ENCODE assay signal across 12 cellular contexts in the genomic region with DNA sequence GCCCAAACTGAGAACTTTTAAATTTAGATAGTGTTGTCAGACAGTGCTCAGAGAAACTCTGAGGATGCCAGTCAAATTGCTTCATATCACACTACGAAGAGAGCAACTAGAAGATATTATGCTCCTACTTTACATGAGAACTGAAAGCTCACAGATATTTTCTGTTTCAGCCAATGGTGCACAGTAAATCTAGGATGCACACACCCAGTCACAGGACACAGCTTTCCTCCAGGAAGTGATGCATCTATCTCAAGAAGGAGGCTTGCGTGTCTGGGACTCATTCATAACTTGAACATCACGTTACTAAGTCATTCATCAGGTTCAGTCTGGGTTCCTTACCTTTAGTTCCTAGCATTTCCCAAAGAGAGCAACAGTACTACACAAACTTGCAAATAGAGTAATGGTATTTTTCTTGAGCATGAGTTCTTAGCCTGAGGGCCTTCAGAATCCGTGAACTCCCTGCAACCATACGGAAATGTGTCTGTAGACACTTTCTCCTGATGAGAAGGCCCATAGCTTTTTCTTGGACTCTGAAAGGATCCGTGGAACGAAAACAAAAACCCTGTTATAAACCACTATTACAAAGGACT. TPM values are rescaled to one million over a fixed set of nuclear protein-coding genes. Genes with fewer than 3 reads are reported as not detected.
DNase-seq lines count a peak whose midpoint lies in the region; ATAC-seq, FAIRE-seq and TF ChIP-seq lines count a peak whose summit lies in the region.
"Had no signal": no experiment of that assay in that cellular context is flagged by ENCODE, and none has a peak within 500 bp of the region (broad histone marks: within the 10 kb centered on the region; RNA-seq: fewer than 3 reads in every experiment).

No MANE protein-coding gene starts in this region.

- H3K79me2 ChIP-seq in astrocyte (ENCODE audit: insufficient read depth, low read length) (peaks cover 97% of the 10 kb centered on the region), smooth muscle cell (ENCODE audit: low read depth) (peaks cover 99% of the 10 kb centered on the region)

- H3K27me3 ChIP-seq in astrocyte (ENCODE audit: insufficient read depth, low read length) (no peaks in the 10 kb centered on the region), smooth muscle cell (ENCODE audit: low read depth) (no peaks in the 10 kb centered on the region), transverse colon (no peaks in the 10 kb centered on the region)
- H3K27me3 ChIP-seq: SJCRH30 had no signal

- H3K9me3 Mint-ChIP-seq in astrocyte (ENCODE audit: unreplicated experiment): no peaks in the 10 kb centered on the region
- H3K9me3 Mint-ChIP-seq in mesothelial cell of epicardium: no peaks in the 10 kb centered on the region
- H3K9me3 Mint-ChIP-seq: activated naive CD4-positive, alpha-beta T cell treated with anti-CD3 and anti-CD28 coated beads for 36 hours had no signal

- H3K36me3 ChIP-seq in astrocyte (ENCODE audit: insufficient read depth, low read length) (no peaks in the 10 kb centered on the region), smooth muscle cell (ENCODE audit: low read depth) (no peaks in the 10 kb centered on the region), transverse colon (no peaks in the 10 kb centered on the region)

- no peaks in the 10 kb centered on the region for H3K9me3 ChIP-seq in astrocyte (ENCODE audit: insufficient read depth, low read depth, low read length)
- H3K9me3 ChIP-seq in smooth muscle cell (replicated peaks; ENCODE audit: low read depth): no peaks in the 10 kb centered on the region
- H3K9me3 ChIP-seq in transverse colon: no peaks in the 10 kb centered on the region
- H3K9me3 ChIP-seq: SJCRH30 had no signal

- H3K27ac Mint-ChIP-seq in astrocyte (ENCODE audit: unreplicated experiment) (no peak overlapping the region), mesothelial cell of epicardium (no peak overlapping the region)
- H3K27ac Mint-ChIP-seq: activated naive CD4-positive, alpha-beta T cell treated with anti-CD3 and anti-CD28 coated beads for 36 hours had no signal

- no peak for FAIRE-seq in astrocyte (lab: Jason Lieb, UNC)
- FAIRE-seq: small intestine had no signal

- H3K4me3 Mint-ChIP-seq in astrocyte (ENCODE audit: unreplicated experiment) (no peak overlapping the region), mesothelial cell of epicardium (no peak overlapping the region)
- H3K4me3 Mint-ChIP-seq: activated naive CD4-positive, alpha-beta T cell treated with anti-CD3 and anti-CD28 coated beads for 36 hours had no signal

- H3K36me3 Mint-ChIP-seq in astrocyte (ENCODE audit: low read depth, unreplicated experiment) (peaks cover 9% of the 10 kb centered on the region), mesothelial cell of epicardium (peaks cover 3% of the 10 kb centered on the region)

- peaks cover 33% of the 10 kb centered on the region for H3K4me1 Mint-ChIP-seq in astrocyte (ENCODE audit: low read depth, unreplicated experiment)
- peaks cover 43% of the 10 kb centered on the region for H3K4me1 Mint-ChIP-seq in mesothelial cell of epicardium

- no peak for TF ChIP-seq CTCF in astrocyte (IDR thresholded peaks at IDR 0.05; ENCODE audit: insufficient read depth, low read depth, low read length)
- TF ChIP-seq CTCF in smooth muscle cell (IDR thresholded peaks at IDR 0.05; ENCODE audit: borderline replicate concordance, insufficient read depth, poor library complexity, severe bottlenecking): no peak
- no peak for TF ChIP-seq CTCF in transverse colon (IDR thresholded peaks at IDR 0.05)
- TF ChIP-seq CTCF in mesothelial cell of epicardium (IDR thresholded peaks at IDR 0.05; ENCODE audit: unreplicated experiment): no peak

- H3K4me2 ChIP-seq in astrocyte (ENCODE audit: low read length) (peak overlapping the region; percentile 10), smooth muscle cell (no peak overlapping the region)

- H3K27ac ChIP-seq in astrocyte (ENCODE audit: low read depth, low read length) (peak overlapping the region; percentile 41), smooth muscle cell (ENCODE audit: low read depth) (peak overlapping the region; percentile 83), transverse colon (no peak overlapping the region)
- H3K27ac ChIP-seq: SJCRH30 had no signal

- H2AFZ ChIP-seq in astrocyte (ENCODE audit: low read depth, low read length): no peak overlapping the region
- H2AFZ ChIP-seq in smooth muscle cell (ENCODE audit: low read depth): no peak overlapping the region

- no peak overlapping the region for H3K4me3 ChIP-seq in astrocyte (ENCODE audit: insufficient read depth, low read depth, low read length)
- H3K4me3 ChIP-seq in smooth muscle cell: no peak overlapping the region
- H3K4me3 ChIP-seq in transverse colon: no peak overlapping the region
- H3K4me3 ChIP-seq: SJCRH30 had no signal

- H3K27me3 Mint-ChIP-seq in astrocyte (ENCODE audit: low read depth, unreplicated experiment) (no peaks in the 10 kb centered on the region), mesothelial cell of epicardium (ENCODE audit: low read depth) (no peaks in the 10 kb centered on the region)

- intact Hi-C loops in transverse colon (cut with DNase I; ENCODE audit: low total_unique reads): no loop called here

- DNase-seq in astrocyte (ENCODE audit: low read depth) (peak; percentile 38), smooth muscle cell (lab: John Stamatoyannopoulos, UW; ENCODE audit: unreplicated experiment) (no peak), transverse colon (no peak), mesothelial cell of epicardium (ENCODE audit: low spot score in 2 of 2, unreplicated experiment in 2 of 2) (no peak)
- DNase-seq: activated CD4-positive, alpha-beta T cell treated with anti-CD3 and anti-CD28 coated beads for 4 hours; activated naive CD4-positive, alpha-beta T cell treated with anti-CD3 and anti-CD28 coated beads for 36 hours; NCI-H446; SJCRH30; small intestine had no signal

- peaks cover 27% of the 10 kb centered on the region for H3K4me1 ChIP-seq in astrocyte (ENCODE audit: insufficient read depth, low read length)
- peaks cover 2% of the 10 kb centered on the region for H3K4me1 ChIP-seq in smooth muscle cell (ENCODE audit: low read depth)
- peaks cover 6 to 24% (median 14%) of the 10 kb centered on the region in 4 donors for H3K4me1 ChIP-seq in transverse colon

- ATAC-seq in GM19395 (IDR thresholded peaks at IDR 0.05; ENCODE audit: unreplicated experiment) (peak; percentile 71), HG02884 (IDR thresholded peaks at IDR 0.05; ENCODE audit: unreplicated experiment) (peak; percentile 51), GM19035 (IDR thresholded peaks at IDR 0.05; ENCODE audit: unreplicated experiment) (no peak)

- H3K9ac ChIP-seq in astrocyte (ENCODE audit: low read length) (no peak overlapping the region), smooth muscle cell (ENCODE audit: low read depth) (peak overlapping the region; percentile 48)

- H3F3A ChIP-seq in smooth muscle cell (ENCODE audit: low read depth): peaks cover 10% of the 10 kb centered on the region

- no peak for TF ChIP-seq POLR2A in transverse colon (IDR thresholded peaks at IDR 0.05)

- WGBS in smooth muscle cell (ENCODE audit: low lambda C conversion rate): 87% methylated on average over 7 of the region's 7 CpGs
- WGBS in transverse colon (ENCODE audit: low coverage in 1 of 2), 2 donors: 87 to 89% methylated on average over 5 to 7 of the region's 7 CpGs

- in situ Hi-C loops in transverse colon (cut with MboI; ENCODE audit: low pct_ligation_motif_present in 1 of 4, low pct_unique_long_range_greater_than_20kb in 1 of 4, low sequenced_read_pairs in 3 of 4): no loop called here

- TF ChIP-seq EP300 in transverse colon (IDR thresholded peaks at IDR 0.05; ENCODE audit: low read depth): no peak

- H4K20me1 ChIP-seq in astrocyte (ENCODE audit: insufficient read depth, low read length): peaks cover 95% of the 10 kb centered on the region
- peaks cover 100% of the 10 kb centered on the region for H4K20me1 ChIP-seq in smooth muscle cell (ENCODE audit: low read depth)

RNA-seq across cellular contexts. Expression of a gene that starts 12.2 kb away (rescaled TPM):
- total RNA-seq in astrocyte: 46.1 and 58.4 TPM in 2 replicates
- total RNA-seq in smooth muscle cell: 18.5 and 20.0 TPM in 2 replicates
- 1.5 and 2.2 TPM in 2 replicates for polyA plus RNA-seq in smooth muscle cell
- total RNA-seq in transverse colon: 1 to 10 TPM in 3 of 4 donors, under 1 TPM in 1; 1.00 to 5.6 (median 2.9) TPM
- 20.3 to 21.8 TPM (median 20.6 TPM) in 3 replicates for total RNA-seq in mesothelial cell of epicardium

Comparison
In these comparisons a context has a peak if more than half of its experiments do, and no peak if none do; other contexts are left out.
1. H3K27ac ChIP-seq: peak in astrocyte (single experiment) and smooth muscle cell (single experiment); none in transverse colon (0 of 4).